In genomic region chr20:43563429-43563828, GRCh38 we compare ENCODE assay signal across 15 cellular contexts. TPM values are rescaled to one million over a fixed set of nuclear protein-coding genes. Genes with fewer than 3 reads are reported as not detected.
DNase-seq lines count a peak whose midpoint lies in the region; ATAC-seq and TF ChIP-seq lines count a peak whose summit lies in the region.
"Had no signal": no experiment of that assay in that cellular context is flagged by ENCODE, and none has a peak within 500 bp of the region (broad histone marks: within the 10 kb centered on the region; RNA-seq: fewer than 3 reads in every experiment).

No MANE protein-coding gene starts in this region.

- no peaks in the 10 kb centered on the region for H3K36me3 Mint-ChIP-seq in type B pancreatic cell
- H3K36me3 Mint-ChIP-seq: WTC11 had no signal

- no peak for ATAC-seq in HG02588 (IDR thresholded peaks at IDR 0.05; ENCODE audit: unreplicated experiment)
- no peak for ATAC-seq in HG03039 (IDR thresholded peaks at IDR 0.05; ENCODE audit: unreplicated experiment)
- ATAC-seq: WTC11 had no signal

- TF ChIP-seq POLR2A in NB4 (IDR thresholded peaks at IDR 0.05; ENCODE audit: extremely low read depth, insufficient read length), result no peak

- H3K9me3 Mint-ChIP-seq in type B pancreatic cell, result no peaks in the 10 kb centered on the region
- H3K9me3 Mint-ChIP-seq: WTC11 had no signal

- in situ Hi-C loops in GM13977 (cut with MboI; ENCODE audit: low pct_unique_long_range_greater_than_20kb, low sequenced_read_pairs, unreplicated experiment), result no loop called here

- H3K27me3 Mint-ChIP-seq in type B pancreatic cell, result no peaks in the 10 kb centered on the region

- DNase-seq in GM13977 (ENCODE audit: low spot score) (peak; percentile 40), NB4 (ENCODE audit: low read depth) (peak; percentile 67), choroid plexus epithelial cell (ENCODE audit: low read depth) (peak; percentile 62), retinal pigment epithelial cell (ENCODE audit: low read depth) (no peak), type B pancreatic cell (ENCODE audit: extremely low spot score, unreplicated experiment) (no peak)
- DNase-seq: DMS79, head of caudate nucleus, NCI-H1930, NCI-H524, right cardiac atrium, testis had no signal

- H3K4me1 Mint-ChIP-seq in type B pancreatic cell (ENCODE audit: unreplicated experiment), result peaks cover 5% of the 10 kb centered on the region
- H3K4me1 Mint-ChIP-seq: WTC11 had no signal

- no peak overlapping the region for H3K27ac Mint-ChIP-seq in type B pancreatic cell
- H3K27ac Mint-ChIP-seq: WTC11 had no signal

- TF ChIP-seq CTCF in GM13977 (IDR thresholded peaks at IDR 0.05; ENCODE audit: extremely low read depth, insufficient read depth, missing control alignments) (peak; percentile 19), NB4 (IDR thresholded peaks at IDR 0.05; ENCODE audit: low read depth, low read length) (peak; percentile 46), choroid plexus epithelial cell (conservative IDR thresholded peaks at IDR 0.05; ENCODE audit: low read depth, low read length) (peak; percentile 58), retinal pigment epithelial cell (conservative IDR thresholded peaks at IDR 0.05; ENCODE audit: low read depth, low read length) (peak; percentile 19), type B pancreatic cell (conservative IDR thresholded peaks at IDR 0.05) (no peak)

- H3K4me3 ChIP-seq in NB4 (ENCODE audit: low read depth, low read length), result no peak overlapping the region
- no peak overlapping the region for H3K4me3 ChIP-seq in choroid plexus epithelial cell (ENCODE audit: low read depth, low read length)
- no peak overlapping the region for H3K4me3 ChIP-seq in retinal pigment epithelial cell (ENCODE audit: low read length)
- H3K4me3 ChIP-seq: BLaER1, testis had no signal

- no peak overlapping the region for H3K4me3 Mint-ChIP-seq in type B pancreatic cell
- H3K4me3 Mint-ChIP-seq: WTC11 had no signal

RNA-seq across cellular contexts. Expression of gene SGK2, which starts 4.6 kb away (rescaled TPM):
- 9.9 and 10.7 TPM in 2 replicates for total RNA-seq in type B pancreatic cell (ENCODE audit: low replicate concordance)

RNA-seq across cellular contexts. Expression of gene IFT52, which starts 27.3 kb away (rescaled TPM):
- 28.1 and 47.0 TPM in 2 replicates for total RNA-seq in type B pancreatic cell (ENCODE audit: low replicate concordance)

RNA-seq across cellular contexts. Expression of gene L3MBTL1, which starts 55.9 kb away (rescaled TPM):
- total RNA-seq in type B pancreatic cell (ENCODE audit: low replicate concordance), result 12.2 and 23.1 TPM in 2 replicates

Comparison
In these comparisons a context has a peak if more than half of its experiments do, and no peak if none do; other contexts are left out.
1. DNase-seq: peak in GM13977 (single experiment), NB4 (single experiment) and choroid plexus epithelial cell (single experiment); none in retinal pigment epithelial cell (single experiment) and type B pancreatic cell (single experiment).